In genomic region chr2:235043762-235044500, GRCh38 we compare ENCODE assay signal across 17 cellular contexts.
DNase-seq lines count a peak whose midpoint lies in the region; ATAC-seq and TF ChIP-seq lines count a peak whose summit lies in the region.
"Had no signal": no experiment of that assay in that cellular context is flagged by ENCODE, and none has a peak within 500 bp of the region (broad histone marks: within the 10 kb centered on the region; RNA-seq: fewer than 3 reads in every experiment).

No MANE protein-coding gene starts in this region.

- no peak overlapping the region for H3K4me2 ChIP-seq in H9 (ENCODE audit: insufficient read depth, insufficient read length, low read length)

- H3K27me3 ChIP-seq in H9 (ENCODE audit: insufficient read depth, low read length) (no peaks in the 10 kb centered on the region), spleen (replicated peaks in 1 of 7) (peaks cover 0 to 7% (median 0%) of the 10 kb centered on the region in 7 donors)
- H3K27me3 ChIP-seq in CD8-positive, alpha-beta memory T cell (ENCODE audit: insufficient read depth, low read length, poor library complexity, severe bottlenecking), result no peaks in the 10 kb centered on the region

- H3K9ac ChIP-seq in H9 (ENCODE audit: extremely low read depth, insufficient read length, low read length), result no peak overlapping the region

- H3K4ac ChIP-seq in H9 (ENCODE audit: low read depth, low read length), result no peak overlapping the region

- H4K5ac ChIP-seq in H9 (ENCODE audit: insufficient read length, low read depth, low read length), result no peak overlapping the region

- H2AK5ac ChIP-seq in H9 (ENCODE audit: insufficient read length, low read length), result no peak overlapping the region

- H3K56ac ChIP-seq in H9 (ENCODE audit: insufficient read length, low read depth, low read length), result no peak overlapping the region

- H3K27ac Mint-ChIP-seq in H9, result peak overlapping the region; percentile 82 to 89 (median 82); a peak in 3 of 7 replicates
- no peak overlapping the region for H3K27ac Mint-ChIP-seq in CD8-positive, alpha-beta memory T cell
- H3K27ac Mint-ChIP-seq in stimulated activated effector memory CD8-positive, alpha-beta T cell treated with anti-CD3 and anti-CD28 coated beads, Interleukin-12 subunit alpha, Interleukin-12 subunit beta, amount 100 ng/mL, for 72 hours, result no peak overlapping the region
- H3K27ac Mint-ChIP-seq: activated CD4-positive, alpha-beta T cell treated with anti-CD3 and anti-CD28 coated beads, Interleukin-2, amount 10 ng/mL, durations not matched to agents 7 days and 5 days; activated T-cell treated with anti-CD3 and anti-CD28 coated beads, Interleukin-2, amount 50 U/mL, for 72 hours; HFFc6 had no signal

- no peak overlapping the region for H2BK5ac ChIP-seq in H9 (ENCODE audit: insufficient read length, low read length)

- TF ChIP-seq CTCF in H9 (conservative IDR thresholded peaks at IDR 0.05) (no peak), spleen (IDR thresholded peaks at IDR 0.05 in 8 of 11, conservative IDR thresholded peaks at IDR 0.05 in 3 of 11) (no peak)

- CTCF ChIA-PET in CD8-positive, alpha-beta memory T cell (lab: Charles Lee), result interaction anchor here (0.6 kb wide), 1 partner anchor 1638 kb away, joined by 3 read pairs; no protein-coding TSS in a partner anchor

- no peak overlapping the region for H3K4me3 Mint-ChIP-seq in H9
- H3K4me3 Mint-ChIP-seq in CD8-positive, alpha-beta memory T cell, result no peak overlapping the region
- no peak overlapping the region for H3K4me3 Mint-ChIP-seq in stimulated activated effector memory CD8-positive, alpha-beta T cell treated with anti-CD3 and anti-CD28 coated beads, Interleukin-12 subunit alpha, Interleukin-12 subunit beta, amount 100 ng/mL, for 72 hours
- H3K4me3 Mint-ChIP-seq: activated CD4-positive, alpha-beta T cell treated with anti-CD3 and anti-CD28 coated beads, Interleukin-2, amount 10 ng/mL, durations not matched to agents 7 days and 5 days; activated T-cell treated with anti-CD3 and anti-CD28 coated beads, Interleukin-2, amount 50 U/mL, for 72 hours; HFFc6 had no signal

- H2BK15ac ChIP-seq in H9 (ENCODE audit: low read depth, low read length), result no peak overlapping the region

- TF ChIP-seq POLR2A in spleen (IDR thresholded peaks at IDR 0.05), result no peak

- WGBS in H9 (ENCODE audit: extremely low coverage, insufficient read length, low lambda C conversion rate), result no CpG with 5 or more reads among the region's 22 CpGs
- WGBS in spleen, 5 donors, result 52 to 57% (median 55%) methylated on average over 18 to 22 of the region's 22 CpGs

- no peak overlapping the region for H2BK20ac ChIP-seq in H9 (ENCODE audit: low read depth, low read length, poor library complexity, severe bottlenecking)

- H3K79me2 ChIP-seq in H9 (ENCODE audit: insufficient read depth, low read length), result no peaks in the 10 kb centered on the region; the same call in 1 of the 2 replicates

- H3K18ac ChIP-seq in H9 (ENCODE audit: insufficient read length, low read depth, low read length), result no peak overlapping the region

- H4K20me1 ChIP-seq in H9 (ENCODE audit: control insufficient read depth, insufficient read depth, insufficient read length), result no peaks in the 10 kb centered on the region

- POLR2A ChIA-PET in CD8-positive, alpha-beta memory T cell (lab: Charles Lee), result no interaction called here

- peaks cover 0 to 31% (median 14%) of the 10 kb centered on the region in 6 donors for H3K36me3 ChIP-seq in spleen
- H3K36me3 ChIP-seq in CD8-positive, alpha-beta memory T cell (ENCODE audit: insufficient read depth, low read length), result no peaks in the 10 kb centered on the region

- DNase-seq in H9 (no peak), SKM-1 treated with dmso at 0.1 percent for 144 hours (lab: John Stamatoyannopoulos, UW; ENCODE audit: unreplicated experiment) (peak; percentile 82), left ventricle myocardium superior (peak; percentile 57), spleen (peak; percentile 87), NCI-H1417 treated with DMSO at 0.1 percent for 48 hours (lab: John Stamatoyannopoulos, UW) (no peak), activated gamma-delta T cell (lab: John Stamatoyannopoulos, UW) (no peak)
- no peak for DNase-seq in CD8-positive, alpha-beta memory T cell
- DNase-seq in stimulated activated effector memory CD8-positive, alpha-beta T cell treated with anti-CD3 and anti-CD28 coated beads, Interleukin-12 subunit alpha, Interleukin-12 subunit beta, amount 100 ng/mL, for 72 hours (ENCODE audit: low spot score in 2 of 2), result no peak
- DNase-seq: activated CD4-positive, alpha-beta T cell treated with anti-CD3 and anti-CD28 coated beads, Interleukin-2, amount 10 ng/mL, durations not matched to agents 7 days and 5 days; activated T-cell treated with anti-CD3 and anti-CD28 coated beads, Interleukin-2, amount 50 U/mL, for 72 hours; AML-193; dermis blood vessel endothelial cell; DMS79; HFFc6; NCI-H2029; NCI-H774; small intestine had no signal

- H3K23me2 ChIP-seq in H9 (ENCODE audit: insufficient read length, low read depth, low read length, poor library complexity, severe bottlenecking), result no peaks in the 10 kb centered on the region

- H3K4me3 ChIP-seq in spleen, result no peak overlapping the region
- no peak overlapping the region for H3K4me3 ChIP-seq in CD8-positive, alpha-beta memory T cell (ENCODE audit: low read length)

- H3K9me3 ChIP-seq in H9 (ENCODE audit: control insufficient read depth, low read depth, low read length), result no peaks in the 10 kb centered on the region
- H3K9me3 ChIP-seq in spleen, result no peaks in the 10 kb centered on the region
- H3K9me3 ChIP-seq in CD8-positive, alpha-beta memory T cell (ENCODE audit: low read length), result no peaks in the 10 kb centered on the region

- H2BK12ac ChIP-seq in H9 (ENCODE audit: insufficient read length, low read depth, low read length), result no peak overlapping the region

- H3K23ac ChIP-seq in H9 (ENCODE audit: insufficient read length, low read depth, low read length), result no peak overlapping the region

- ATAC-seq in left ventricle myocardium superior, result peak; percentile 49
- ATAC-seq in stimulated activated effector memory CD8-positive, alpha-beta T cell treated with anti-CD3 and anti-CD28 coated beads, Interleukin-12 subunit alpha, Interleukin-12 subunit beta, amount 100 ng/mL, for 72 hours, result no peak
- ATAC-seq: activated T-cell treated with anti-CD3 and anti-CD28 coated beads, Interleukin-2, amount 50 U/mL, for 72 hours had no signal

- no peak overlapping the region for H3K14ac ChIP-seq in H9 (ENCODE audit: insufficient read depth, low read length)

- intact Hi-C loops in left ventricle myocardium superior (cut with micrococcal nuclease) (no loop called here), spleen (cut with DNase I; ENCODE audit: low total_unique reads) (no loop called here)

- no peak overlapping the region for H4K91ac ChIP-seq in H9 (ENCODE audit: insufficient read length, low read depth, low read length)

- H2BK120ac ChIP-seq in H9 (ENCODE audit: low read depth, low read length, poor library complexity, severe bottlenecking), result no peak overlapping the region

- H3K27ac ChIP-seq in H9 (ENCODE audit: insufficient read length, low read depth, low read length) (no peak overlapping the region), spleen (peak overlapping the region in 5 of 8 donors; percentile 29 to 56 (median 33))
- no peak overlapping the region for H3K27ac ChIP-seq in CD8-positive, alpha-beta memory T cell (ENCODE audit: low read depth, low read length)

- H3K27me3 Mint-ChIP-seq in H9 (ENCODE audit: low read depth), result no peaks in the 10 kb centered on the region
- H3K27me3 Mint-ChIP-seq in CD8-positive, alpha-beta memory T cell, result peaks cover 7 to 28% of the 10 kb centered on the region in 2 donors

- H3T11ph ChIP-seq in H9 (ENCODE audit: low read length), result no peak overlapping the region

- H3K79me1 ChIP-seq in H9 (ENCODE audit: insufficient read depth, low read depth, low read length, poor library complexity, severe bottlenecking), result no peaks in the 10 kb centered on the region

- peaks cover 42 to 87% (median 83%) of the 10 kb centered on the region in 3 experiments for H3K36me3 Mint-ChIP-seq in H9 (ENCODE audit: insufficient read depth in 1 of 3, low read depth in 3 of 3)
- no peaks in the 10 kb centered on the region for H3K36me3 Mint-ChIP-seq in CD8-positive, alpha-beta memory T cell
- no peaks in the 10 kb centered on the region for H3K36me3 Mint-ChIP-seq in stimulated activated effector memory CD8-positive, alpha-beta T cell treated with anti-CD3 and anti-CD28 coated beads, Interleukin-12 subunit alpha, Interleukin-12 subunit beta, amount 100 ng/mL, for 72 hours

- H4K8ac ChIP-seq in H9 (replicated peaks; ENCODE audit: insufficient read length, low read depth, low read length), result no peak overlapping the region

- H3K4me1 Mint-ChIP-seq in H9, result peaks cover 7 to 12% of the 10 kb centered on the region in 2 experiments
- peaks cover 13 to 17% (median 13%) of the 10 kb centered on the region in 3 donors for H3K4me1 Mint-ChIP-seq in CD8-positive, alpha-beta memory T cell
- peaks cover 15% of the 10 kb centered on the region for H3K4me1 Mint-ChIP-seq in stimulated activated effector memory CD8-positive, alpha-beta T cell treated with anti-CD3 and anti-CD28 coated beads, Interleukin-12 subunit alpha, Interleukin-12 subunit beta, amount 100 ng/mL, for 72 hours

- no peaks in the 10 kb centered on the region for H3K4me1 ChIP-seq in H9 (ENCODE audit: insufficient read depth, low read length)
- H3K4me1 ChIP-seq in spleen, result peaks cover 11 to 39% (median 25%) of the 10 kb centered on the region in 6 donors
- H3K4me1 ChIP-seq in CD8-positive, alpha-beta memory T cell (ENCODE audit: insufficient read depth, low read length), result no peaks in the 10 kb centered on the region

- no peaks in the 10 kb centered on the region for H3K9me3 Mint-ChIP-seq in H9
- H3K9me3 Mint-ChIP-seq in CD8-positive, alpha-beta memory T cell, result peaks cover 0 to under 1% (median 0%) of the 10 kb centered on the region in 5 donors
- H3K9me3 Mint-ChIP-seq in stimulated activated effector memory CD8-positive, alpha-beta T cell treated with anti-CD3 and anti-CD28 coated beads, Interleukin-12 subunit alpha, Interleukin-12 subunit beta, amount 100 ng/mL, for 72 hours, result no peaks in the 10 kb centered on the region
- H3K9me3 Mint-ChIP-seq: activated CD4-positive, alpha-beta T cell treated with anti-CD3 and anti-CD28 coated beads, Interleukin-2, amount 10 ng/mL, durations not matched to agents 7 days and 5 days; activated T-cell treated with anti-CD3 and anti-CD28 coated beads, Interleukin-2, amount 50 U/mL, for 72 hours; HFFc6 had no signal

- no peak overlapping the region for H2AFZ ChIP-seq in H9 (ENCODE audit: low read length)

Comparison
In these comparisons a context has a peak if more than half of its experiments do, and no peak if none do; other contexts are left out.
1. DNase-seq: peak in SKM-1 treated with dmso at 0.1 percent for 144 hours (single experiment), left ventricle myocardium superior (single experiment) and spleen (single experiment); none in H9 (single experiment), CD8-positive, alpha-beta memory T cell (0 of 5), NCI-H1417 treated with DMSO at 0.1 percent for 48 hours (single experiment), stimulated activated effector memory CD8-positive, alpha-beta T cell treated with anti-CD3 and anti-CD28 coated beads, Interleukin-12 subunit alpha, Interleukin-12 subunit beta, amount 100 ng/mL, for 72 hours (0 of 2) and activated gamma-delta T cell (single experiment).
2. H3K27ac ChIP-seq: peak in spleen (5 of 8); none in H9 (single experiment) and CD8-positive, alpha-beta memory T cell (single experiment).
3. H3K27ac Mint-ChIP-seq: peak in H9 (3 of 3); none in CD8-positive, alpha-beta memory T cell (0 of 8) and stimulated activated effector memory CD8-positive, alpha-beta T cell treated with anti-CD3 and anti-CD28 coated beads, Interleukin-12 subunit alpha, Interleukin-12 subunit beta, amount 100 ng/mL, for 72 hours (single experiment).